ENCODE assay signal across 1 cellular context in the genomic region with DNA sequence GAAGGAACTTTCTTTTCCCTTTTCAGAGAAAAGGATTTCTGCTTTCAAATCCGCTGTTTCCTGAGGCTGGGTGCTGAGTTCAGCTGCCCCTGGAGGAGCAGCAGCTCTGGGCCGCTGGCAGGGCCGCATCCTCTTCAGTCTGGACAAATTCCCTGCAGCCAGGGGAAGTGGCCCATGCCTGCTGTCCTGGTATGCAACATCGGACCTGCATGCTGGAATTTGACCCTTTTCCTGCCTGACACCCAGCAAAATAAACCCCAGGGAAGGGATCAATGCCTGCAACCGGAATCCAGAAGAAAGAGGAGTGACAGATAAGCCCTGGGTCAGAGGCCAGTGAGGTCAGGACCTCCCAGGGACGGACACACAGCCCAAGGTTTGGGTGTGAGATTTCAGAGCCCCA.
TF ChIP-seq lines count a peak whose summit lies in the region.

No MANE protein-coding gene starts in this region.

TF ChIP-seq in HepG2, 621 proteins besides CTCF, POLR2A, EP300 and RAD21 (continued from another document and continues in another):
- TF ChIP-seq, protein P1, sequence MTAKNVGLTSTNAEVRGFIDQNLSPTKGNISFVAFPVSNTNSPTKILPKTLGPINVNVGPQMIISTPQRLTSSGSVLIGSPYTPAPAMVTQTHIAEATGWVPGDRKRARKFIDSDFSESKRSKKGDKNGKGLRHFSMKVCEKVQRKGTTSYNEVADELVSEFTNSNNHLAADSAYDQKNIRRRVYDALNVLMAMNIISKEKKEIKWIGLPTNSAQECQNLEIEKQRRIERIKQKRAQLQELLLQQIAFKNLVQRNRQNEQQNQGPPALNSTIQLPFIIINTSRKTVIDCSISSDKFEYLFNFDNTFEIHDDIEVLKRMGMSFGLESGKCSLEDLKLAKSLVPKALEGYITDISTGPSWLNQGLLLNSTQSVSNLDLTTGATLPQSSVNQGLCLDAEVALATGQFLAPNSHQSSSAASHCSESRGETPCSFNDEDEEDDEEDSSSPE (CRISPR knock-in tag; IDR thresholded peaks at IDR 0.05) = peak; percentile 42; the same call in 1 of the 2 replicates
- TF ChIP-seq SALL2 (CRISPR knock-in tag; IDR thresholded peaks at IDR 0.05) = peak; percentile 59; the same call in 1 of the 2 replicates
- TF ChIP-seq ZNF709 (CRISPR knock-in tag; IDR thresholded peaks at IDR 0.05) = no peak; the same call in 1 of the 2 replicates
- TF ChIP-seq, protein P2, sequence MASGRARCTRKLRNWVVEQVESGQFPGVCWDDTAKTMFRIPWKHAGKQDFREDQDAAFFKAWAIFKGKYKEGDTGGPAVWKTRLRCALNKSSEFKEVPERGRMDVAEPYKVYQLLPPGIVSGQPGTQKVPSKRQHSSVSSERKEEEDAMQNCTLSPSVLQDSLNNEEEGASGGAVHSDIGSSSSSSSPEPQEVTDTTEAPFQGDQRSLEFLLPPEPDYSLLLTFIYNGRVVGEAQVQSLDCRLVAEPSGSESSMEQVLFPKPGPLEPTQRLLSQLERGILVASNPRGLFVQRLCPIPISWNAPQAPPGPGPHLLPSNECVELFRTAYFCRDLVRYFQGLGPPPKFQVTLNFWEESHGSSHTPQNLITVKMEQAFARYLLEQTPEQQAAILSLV (CRISPR knock-in tag; IDR thresholded peaks at IDR 0.05; ENCODE audit: borderline replicate concordance) = no peak
- peak; percentile 71; the same call in 1 of the 2 replicates for TF ChIP-seq MED13 (CRISPR knock-in tag; IDR thresholded peaks at IDR 0.05)
- TF ChIP-seq ZSCAN25 (CRISPR knock-in tag; IDR thresholded peaks at IDR 0.05) = peak; percentile 78
- TF ChIP-seq PTBP1 (IDR thresholded peaks at IDR 0.05; ENCODE audit: low read depth, low read length, poor library complexity, severe bottlenecking) = no peak
- peak; percentile 83 for TF ChIP-seq POGZ (CRISPR knock-in tag; IDR thresholded peaks at IDR 0.05)
- peak; percentile 82; the same call in 1 of the 2 replicates for TF ChIP-seq RCOR2 (CRISPR knock-in tag; IDR thresholded peaks at IDR 0.05)
- TF ChIP-seq LCORL (IDR thresholded peaks at IDR 0.05) = 0 out of 2 replicates have a peak, but pooled peaks have one; percentile 48
- TF ChIP-seq LCORL (CRISPR knock-in tag; IDR thresholded peaks at IDR 0.05) = peak; percentile 100
- TF ChIP-seq, protein P3, sequence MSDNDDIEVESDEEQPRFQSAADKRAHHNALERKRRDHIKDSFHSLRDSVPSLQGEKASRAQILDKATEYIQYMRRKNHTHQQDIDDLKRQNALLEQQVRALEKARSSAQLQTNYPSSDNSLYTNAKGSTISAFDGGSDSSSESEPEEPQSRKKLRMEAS (IDR thresholded peaks at IDR 0.05) = peak; percentile 82
- TF ChIP-seq, protein P4, sequence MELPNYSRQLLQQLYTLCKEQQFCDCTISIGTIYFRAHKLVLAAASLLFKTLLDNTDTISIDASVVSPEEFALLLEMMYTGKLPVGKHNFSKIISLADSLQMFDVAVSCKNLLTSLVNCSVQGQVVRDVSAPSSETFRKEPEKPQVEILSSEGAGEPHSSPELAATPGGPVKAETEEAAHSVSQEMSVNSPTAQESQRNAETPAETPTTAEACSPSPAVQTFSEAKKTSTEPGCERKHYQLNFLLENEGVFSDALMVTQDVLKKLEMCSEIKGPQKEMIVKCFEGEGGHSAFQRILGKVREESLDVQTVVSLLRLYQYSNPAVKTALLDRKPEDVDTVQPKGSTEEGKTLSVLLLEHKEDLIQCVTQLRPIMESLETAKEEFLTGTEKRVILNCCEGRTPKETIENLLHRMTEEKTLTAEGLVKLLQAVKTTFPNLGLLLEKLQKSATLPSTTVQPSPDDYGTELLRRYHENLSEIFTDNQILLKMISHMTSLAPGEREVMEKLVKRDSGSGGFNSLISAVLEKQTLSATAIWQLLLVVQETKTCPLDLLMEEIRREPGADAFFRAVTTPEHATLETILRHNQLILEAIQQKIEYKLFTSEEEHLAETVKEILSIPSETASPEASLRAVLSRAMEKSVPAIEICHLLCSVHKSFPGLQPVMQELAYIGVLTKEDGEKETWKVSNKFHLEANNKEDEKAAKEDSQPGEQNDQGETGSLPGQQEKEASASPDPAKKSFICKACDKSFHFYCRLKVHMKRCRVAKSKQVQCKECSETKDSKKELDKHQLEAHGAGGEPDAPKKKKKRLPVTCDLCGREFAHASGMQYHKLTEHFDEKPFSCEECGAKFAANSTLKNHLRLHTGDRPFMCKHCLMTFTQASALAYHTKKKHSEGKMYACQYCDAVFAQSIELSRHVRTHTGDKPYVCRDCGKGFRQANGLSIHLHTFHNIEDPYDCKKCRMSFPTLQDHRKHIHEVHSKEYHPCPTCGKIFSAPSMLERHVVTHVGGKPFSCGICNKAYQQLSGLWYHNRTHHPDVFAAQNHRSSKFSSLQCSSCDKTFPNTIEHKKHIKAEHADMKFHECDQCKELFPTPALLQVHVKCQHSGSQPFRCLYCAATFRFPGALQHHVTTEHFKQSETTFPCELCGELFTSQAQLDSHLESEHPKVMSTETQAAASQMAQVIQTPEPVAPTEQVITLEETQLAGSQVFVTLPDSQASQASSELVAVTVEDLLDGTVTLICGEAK (IDR thresholded peaks at IDR 0.05) = no peak
- TF ChIP-seq, protein P4 (CRISPR knock-in tag; IDR thresholded peaks at IDR 0.05) = peak; percentile 73
- TF ChIP-seq, protein P5, sequence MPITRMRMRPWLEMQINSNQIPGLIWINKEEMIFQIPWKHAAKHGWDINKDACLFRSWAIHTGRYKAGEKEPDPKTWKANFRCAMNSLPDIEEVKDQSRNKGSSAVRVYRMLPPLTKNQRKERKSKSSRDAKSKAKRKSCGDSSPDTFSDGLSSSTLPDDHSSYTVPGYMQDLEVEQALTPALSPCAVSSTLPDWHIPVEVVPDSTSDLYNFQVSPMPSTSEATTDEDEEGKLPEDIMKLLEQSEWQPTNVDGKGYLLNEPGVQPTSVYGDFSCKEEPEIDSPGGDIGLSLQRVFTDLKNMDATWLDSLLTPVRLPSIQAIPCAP (CRISPR knock-in tag; IDR thresholded peaks at IDR 0.05; ENCODE audit: low read depth) = no peak
- no peak for TF ChIP-seq REXO4 (CRISPR knock-in tag; IDR thresholded peaks at IDR 0.05; ENCODE audit: borderline replicate concordance)
- TF ChIP-seq FOXK2 (IDR thresholded peaks at IDR 0.05) = no peak
- TF ChIP-seq BCL6 (CRISPR knock-in tag; IDR thresholded peaks at IDR 0.05) = peak; percentile 82
- TF ChIP-seq FOSL1 (CRISPR knock-in tag; IDR thresholded peaks at IDR 0.05; ENCODE audit: borderline replicate concordance) = 0 out of 2 replicates have a peak, but pooled peaks have one; percentile 20
- TF ChIP-seq KDM1A (CRISPR knock-in tag; IDR thresholded peaks at IDR 0.05) = peak; percentile 75; the same call in 1 of the 2 replicates
- TF ChIP-seq ZNF713 (CRISPR knock-in tag; IDR thresholded peaks at IDR 0.05) = no peak
- 0 out of 2 replicates have a peak, but pooled peaks have one; percentile 59 for TF ChIP-seq DMAP1 (CRISPR knock-in tag; IDR thresholded peaks at IDR 0.05)
- TF ChIP-seq THAP11 (CRISPR knock-in tag; IDR thresholded peaks at IDR 0.05) = peak; percentile 61
- TF ChIP-seq, protein P6, sequence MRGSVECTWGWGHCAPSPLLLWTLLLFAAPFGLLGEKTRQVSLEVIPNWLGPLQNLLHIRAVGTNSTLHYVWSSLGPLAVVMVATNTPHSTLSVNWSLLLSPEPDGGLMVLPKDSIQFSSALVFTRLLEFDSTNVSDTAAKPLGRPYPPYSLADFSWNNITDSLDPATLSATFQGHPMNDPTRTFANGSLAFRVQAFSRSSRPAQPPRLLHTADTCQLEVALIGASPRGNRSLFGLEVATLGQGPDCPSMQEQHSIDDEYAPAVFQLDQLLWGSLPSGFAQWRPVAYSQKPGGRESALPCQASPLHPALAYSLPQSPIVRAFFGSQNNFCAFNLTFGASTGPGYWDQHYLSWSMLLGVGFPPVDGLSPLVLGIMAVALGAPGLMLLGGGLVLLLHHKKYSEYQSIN (CRISPR knock-in tag; IDR thresholded peaks at IDR 0.05; ENCODE audit: borderline replicate concordance) = no peak
- TF ChIP-seq PAWR (CRISPR knock-in tag; IDR thresholded peaks at IDR 0.05; ENCODE audit: borderline replicate concordance) = no peak
- TF ChIP-seq, protein P7, sequence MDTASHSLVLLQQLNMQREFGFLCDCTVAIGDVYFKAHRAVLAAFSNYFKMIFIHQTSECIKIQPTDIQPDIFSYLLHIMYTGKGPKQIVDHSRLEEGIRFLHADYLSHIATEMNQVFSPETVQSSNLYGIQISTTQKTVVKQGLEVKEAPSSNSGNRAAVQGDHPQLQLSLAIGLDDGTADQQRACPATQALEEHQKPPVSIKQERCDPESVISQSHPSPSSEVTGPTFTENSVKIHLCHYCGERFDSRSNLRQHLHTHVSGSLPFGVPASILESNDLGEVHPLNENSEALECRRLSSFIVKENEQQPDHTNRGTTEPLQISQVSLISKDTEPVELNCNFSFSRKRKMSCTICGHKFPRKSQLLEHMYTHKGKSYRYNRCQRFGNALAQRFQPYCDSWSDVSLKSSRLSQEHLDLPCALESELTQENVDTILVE (CRISPR knock-in tag; IDR thresholded peaks at IDR 0.05) = peak; percentile 53; the same call in 1 of the 2 replicates
- TF ChIP-seq ZNF333 (CRISPR knock-in tag; IDR thresholded peaks at IDR 0.05; ENCODE audit: borderline replicate concordance) = 0 out of 2 replicates have a peak, but pooled peaks have one; percentile 28
- TF ChIP-seq MIER2 (CRISPR knock-in tag; IDR thresholded peaks at IDR 0.05) = peak; percentile 73; the same call in 1 of the 2 replicates
- TF ChIP-seq HNF4A (CRISPR knock-in tag; IDR thresholded peaks at IDR 0.05) = peak; percentile 99
- TF ChIP-seq ZFY (CRISPR knock-in tag; IDR thresholded peaks at IDR 0.05) = peak; percentile 70
- TF ChIP-seq NBN (conservative IDR thresholded peaks at IDR 0.05) = no peak
- TF ChIP-seq ZFX (CRISPR knock-in tag; IDR thresholded peaks at IDR 0.05; ENCODE audit: low read depth) = peak; percentile 82
- TF ChIP-seq, protein P8, sequence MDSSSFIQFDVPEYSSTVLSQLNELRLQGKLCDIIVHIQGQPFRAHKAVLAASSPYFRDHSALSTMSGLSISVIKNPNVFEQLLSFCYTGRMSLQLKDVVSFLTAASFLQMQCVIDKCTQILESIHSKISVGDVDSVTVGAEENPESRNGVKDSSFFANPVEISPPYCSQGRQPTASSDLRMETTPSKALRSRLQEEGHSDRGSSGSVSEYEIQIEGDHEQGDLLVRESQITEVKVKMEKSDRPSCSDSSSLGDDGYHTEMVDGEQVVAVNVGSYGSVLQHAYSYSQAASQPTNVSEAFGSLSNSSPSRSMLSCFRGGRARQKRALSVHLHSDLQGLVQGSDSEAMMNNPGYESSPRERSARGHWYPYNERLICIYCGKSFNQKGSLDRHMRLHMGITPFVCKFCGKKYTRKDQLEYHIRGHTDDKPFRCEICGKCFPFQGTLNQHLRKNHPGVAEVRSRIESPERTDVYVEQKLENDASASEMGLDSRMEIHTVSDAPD (CRISPR knock-in tag; IDR thresholded peaks at IDR 0.05) = peak; percentile 43; the same call in 1 of the 2 replicates
- peak; percentile 41; the same call in 1 of the 2 replicates for TF ChIP-seq MIXL1 (CRISPR knock-in tag; IDR thresholded peaks at IDR 0.05)
- peak; percentile 89 for TF ChIP-seq ZEB1 (IDR thresholded peaks at IDR 0.05; ENCODE audit: insufficient replicate concordance, low read depth)
- TF ChIP-seq ZNF431 (CRISPR knock-in tag; IDR thresholded peaks at IDR 0.05; ENCODE audit: borderline replicate concordance, low read depth) = no peak
- peak; percentile 77; the same call in 1 of the 2 replicates for TF ChIP-seq TP53 (CRISPR knock-in tag; conservative IDR thresholded peaks at IDR 0.05)
- TF ChIP-seq U2AF1 (optimal IDR thresholded peaks at IDR 0.05; ENCODE audit: low read depth, low read length) = no peak
- peak; percentile 77 for TF ChIP-seq XRCC5 (optimal IDR thresholded peaks at IDR 0.05; ENCODE audit: low read length)
- peak; percentile 58 for TF ChIP-seq GATAD1 (CRISPR knock-in tag; IDR thresholded peaks at IDR 0.05)
- TF ChIP-seq, protein P9, sequence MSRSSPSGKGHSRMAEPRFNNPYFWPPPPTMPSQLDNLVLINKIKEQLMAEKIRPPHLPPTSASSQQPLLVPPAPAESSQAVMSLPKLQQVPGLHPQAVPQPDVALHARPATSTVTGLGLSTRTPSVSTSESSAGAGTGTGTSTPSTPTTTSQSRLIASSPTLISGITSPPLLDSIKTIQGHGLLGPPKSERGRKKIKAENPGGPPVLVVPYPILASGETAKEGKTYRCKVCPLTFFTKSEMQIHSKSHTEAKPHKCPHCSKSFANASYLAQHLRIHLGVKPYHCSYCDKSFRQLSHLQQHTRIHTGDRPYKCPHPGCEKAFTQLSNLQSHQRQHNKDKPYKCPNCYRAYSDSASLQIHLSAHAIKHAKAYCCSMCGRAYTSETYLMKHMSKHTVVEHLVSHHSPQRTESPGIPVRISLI (CRISPR knock-in tag; IDR thresholded peaks at IDR 0.05; ENCODE audit: borderline replicate concordance) = peak; percentile 66; the same call in 1 of the 2 replicates
- TF ChIP-seq ZNF546 (CRISPR knock-in tag; conservative IDR thresholded peaks at IDR 0.05) = 0 out of 2 replicates have a peak, but pooled peaks have one; percentile 25
- peak; percentile 78 for TF ChIP-seq SP5 (CRISPR knock-in tag; IDR thresholded peaks at IDR 0.05; ENCODE audit: borderline replicate concordance, low read depth)
- peak; percentile 96 for TF ChIP-seq NR2F1 (CRISPR knock-in tag; IDR thresholded peaks at IDR 0.05)
- no peak for TF ChIP-seq ELF4 (CRISPR knock-in tag; IDR thresholded peaks at IDR 0.05; ENCODE audit: borderline replicate concordance)
- peak; percentile 76 for TF ChIP-seq CEBPG (CRISPR knock-in tag; IDR thresholded peaks at IDR 0.05)
- TF ChIP-seq ZNF501 (CRISPR knock-in tag; IDR thresholded peaks at IDR 0.05) = peak; percentile 74; the same call in 1 of the 2 replicates
- TF ChIP-seq ZMYM3 (CRISPR knock-in tag; IDR thresholded peaks at IDR 0.05) = peak; percentile 93
- no peak for TF ChIP-seq ZNF468 (CRISPR knock-in tag; IDR thresholded peaks at IDR 0.05)
- no peak for TF ChIP-seq RARG (CRISPR knock-in tag; IDR thresholded peaks at IDR 0.05; ENCODE audit: low read depth)
